Comparison of ENCODE assay signal across 8 cellular contexts in the genomic region with DNA sequence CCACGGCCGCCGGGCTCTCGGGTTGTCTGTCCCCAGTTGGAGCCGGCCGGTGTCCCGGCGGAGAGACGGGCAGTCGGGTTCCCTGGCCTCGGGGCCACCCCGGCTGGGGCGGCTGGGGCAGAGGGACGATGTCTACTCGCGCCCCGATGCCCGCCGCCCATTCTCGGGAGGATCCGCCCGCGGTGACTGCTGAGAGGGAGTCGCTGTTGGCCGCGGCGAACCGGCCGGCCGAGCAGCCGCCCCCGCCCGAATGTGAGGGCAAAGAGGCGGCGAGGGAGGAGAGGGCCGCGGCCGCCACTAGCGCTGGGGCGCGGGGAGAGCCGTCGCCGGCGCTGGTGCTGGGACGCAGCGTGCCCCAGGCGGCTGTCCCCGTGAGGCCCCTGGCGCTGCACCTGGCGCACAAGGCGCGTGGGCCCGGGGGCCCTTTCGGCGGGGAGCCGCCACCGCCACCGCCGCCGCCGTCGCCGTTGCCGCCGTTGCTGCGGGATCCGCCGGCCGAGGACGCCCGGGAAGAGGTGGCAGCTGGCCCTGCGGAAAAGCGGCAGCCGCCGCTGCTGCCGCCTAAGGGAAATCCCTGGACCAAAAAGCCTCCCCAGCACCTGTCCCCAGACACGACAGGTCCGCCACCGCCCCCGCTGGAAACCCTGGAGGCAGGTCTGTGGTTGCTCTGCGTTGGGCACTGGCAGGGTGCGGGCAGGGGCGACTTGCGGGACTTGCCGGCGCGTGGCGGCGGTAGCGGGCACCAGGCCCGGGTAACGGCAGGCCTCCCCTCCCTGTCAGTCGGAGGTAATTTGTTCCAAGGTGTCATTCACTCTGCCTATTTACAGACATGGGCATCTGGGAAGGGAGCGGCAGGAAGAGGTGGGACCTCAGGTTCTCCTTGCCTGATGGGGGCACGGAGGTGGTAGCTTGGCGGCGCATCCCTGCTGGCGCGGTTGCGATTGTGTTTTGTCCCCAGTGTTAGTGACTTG. TPM values are rescaled to one million over a fixed set of nuclear protein-coding genes. Genes with fewer than 3 reads are reported as not detected.
A peak's percentile ranks its signal among the peaks of the same experiment; 100 is the strongest.
DNase-seq lines count a peak whose midpoint lies in the region; ATAC-seq and TF ChIP-seq lines count a peak whose summit lies in the region.

No MANE protein-coding gene starts in this region.

- peaks cover 9% of the 10 kb centered on the region for H3K27me3 Mint-ChIP-seq in nephron progenitor cell (ENCODE audit: low read depth, poor library complexity)

- intact Hi-C loops in Panc1 (cut with micrococcal nuclease; ENCODE audit: unreplicated experiment) = loop anchor here (5.0 kb wide), 1 partner anchor 100 kb away; no protein-coding TSS in a partner anchor

- peak; percentile 68 for DNase-seq in DMS153 (lab: John Stamatoyannopoulos, UW)
- peak in 67 of 76 experiments; percentile 1 to 71 (median 40) for DNase-seq in HUDEP-2 (lab: John Stamatoyannopoulos, UW; ENCODE audit: unreplicated experiment in 76 of 76)
- no peak for DNase-seq in Panc1 (ENCODE audit: low read depth, low spot score)
- peak; percentile 49 for DNase-seq in activated T-helper 9 cell treated with anti-CD3 and anti-CD28 coated beads, Interleukin-2, amount 50 U/mL, for 16 hours (ENCODE audit: low read depth)
- peak; percentile 15 for DNase-seq in fibroblast of the aortic adventitia (ENCODE audit: low read depth)
- DNase-seq in nephron progenitor cell = peak; percentile 69
- DNase-seq in stimulated activated naive CD8-positive, alpha-beta T cell treated with anti-CD3 and anti-CD28 coated beads, Interleukin-15, Interleukin-2, amounts not matched to agents 100 U/mL and 50 U/mL, for 24 hours = peak; percentile 72

- peak; percentile 33 for TF ChIP-seq CTCF in Panc1 (IDR thresholded peaks at IDR 0.05)
- TF ChIP-seq CTCF in fibroblast of the aortic adventitia (IDR thresholded peaks at IDR 0.05; ENCODE audit: insufficient read depth, low read length) = no peak
- TF ChIP-seq CTCF in nephron progenitor cell (IDR thresholded peaks at IDR 0.05) = no peak

- no peaks in the 10 kb centered on the region for H3K36me3 Mint-ChIP-seq in nephron progenitor cell (ENCODE audit: low read depth)

- H3K36me3 ChIP-seq in Panc1 (ENCODE audit: control insufficient read depth, insufficient read depth, low read length) = no peaks in the 10 kb centered on the region

- H3K4me1 Mint-ChIP-seq in nephron progenitor cell = peaks cover 12% of the 10 kb centered on the region

- H3K4me3 ChIP-seq in Panc1 (ENCODE audit: low read depth in 2 of 2, low read length in 2 of 2) = peak overlapping the region; percentile 71 to 73
- H3K4me3 ChIP-seq in fibroblast of the aortic adventitia (ENCODE audit: low read depth, low read length) = peak overlapping the region; percentile 85

- peak; percentile 26 for ATAC-seq in GM21447 (IDR thresholded peaks at IDR 0.05; ENCODE audit: unreplicated experiment)
- peak; percentile 49 for ATAC-seq in Panc1
- ATAC-seq in stimulated activated naive CD8-positive, alpha-beta T cell treated with anti-CD3 and anti-CD28 coated beads, Interleukin-15, Interleukin-2, amounts not matched to agents 100 U/mL and 50 U/mL, for 24 hours = peak; percentile 16

- H3K27ac Mint-ChIP-seq in nephron progenitor cell = no peak overlapping the region

- no peaks in the 10 kb centered on the region for H3K9me3 Mint-ChIP-seq in nephron progenitor cell

- in situ Hi-C loops in Panc1 (cut with HindIII; ENCODE audit: low pct_unique_long_range_greater_than_20kb, low sequenced_read_pairs) = no loop called here

- CTCF ChIA-PET in Panc1 (lab: Charles Lee) = no interaction called here

- no peaks in the 10 kb centered on the region for H3K9me3 ChIP-seq in Panc1 (ENCODE audit: control insufficient read depth, insufficient read depth, low read depth, low read length)

- peak overlapping the region; percentile 91 for H3K4me3 Mint-ChIP-seq in nephron progenitor cell

- POLR2A ChIA-PET in Panc1 (lab: Charles Lee) = interaction anchor here (0.6 to 0.9 kb wide), 3 partner anchors 16 to 130 kb away, joined by 3 to 19 read pairs (median 3); no protein-coding TSS in a partner anchor

- BruUV-seq in Panc1 (replicated peaks; lab: Mats Ljungman, UMichigan) = no TSS peak

- H3K27ac ChIP-seq in Panc1 (ENCODE audit: low read length) = peak overlapping the region; percentile 66

- no peaks in the 10 kb centered on the region for H3K27me3 ChIP-seq in Panc1 (ENCODE audit: control insufficient read depth, insufficient read depth, low read length)

- peaks cover 6% of the 10 kb centered on the region; the same call in 1 of the 2 replicates for H3K4me1 ChIP-seq in Panc1 (ENCODE audit: control insufficient read depth, insufficient read depth, low read length)

RNA-seq across cellular contexts. Expression of a gene that starts 0.7 kb away (rescaled TPM):
- total RNA-seq in Panc1 (2021; ENCODE audit: unreplicated experiment) (17.3 TPM), fibroblast of the aortic adventitia (ENCODE audit: low replicate concordance) (13.7 and 23.8 TPM in 2 replicates)
- 9.0 TPM for polyA plus RNA-seq in Panc1 (2012; ENCODE audit: insufficient read length)
